14 cellular contexts compared by ENCODE assay signal in genomic region chr1:212977781-212978645, GRCh38. TPM values are rescaled to one million over a fixed set of nuclear protein-coding genes. Genes with fewer than 3 reads are reported as not detected.
A peak's percentile ranks its signal among the peaks of the same experiment; 100 is the strongest.
DNase-seq lines count a peak whose midpoint lies in the region; ATAC-seq and TF ChIP-seq lines count a peak whose summit lies in the region.
"Had no signal": no experiment of that assay in that cellular context is flagged by ENCODE, and none has a peak within 500 bp of the region (broad histone marks: within the 10 kb centered on the region; RNA-seq: fewer than 3 reads in every experiment).

No MANE protein-coding gene starts in this region.

- no peaks in the 10 kb centered on the region for H3K4me1 ChIP-seq in spleen

- H3K27me3 Mint-ChIP-seq in activated CD4-positive, alpha-beta memory T cell treated with anti-CD3 and anti-CD28 coated beads for 36 hours = peaks cover 2% of the 10 kb centered on the region
- H3K27me3 Mint-ChIP-seq: B cell had no signal

- no peaks in the 10 kb centered on the region for H3K27me3 ChIP-seq in spleen (replicated peaks in 1 of 7)

- H3K27ac ChIP-seq in spleen = no peak overlapping the region
- H3K27ac ChIP-seq: left ventricle myocardium inferior had no signal

- no peaks in the 10 kb centered on the region for H3K9me3 ChIP-seq in spleen
- H3K9me3 ChIP-seq: left ventricle myocardium inferior had no signal

- peak; percentile 34 for ATAC-seq in GM19043 (IDR thresholded peaks at IDR 0.05; ENCODE audit: low read depth, unreplicated experiment)
- ATAC-seq in HG02885 (IDR thresholded peaks at IDR 0.05; ENCODE audit: poor library complexity, unreplicated experiment) = peak; percentile 56

- H3K4me3 Mint-ChIP-seq in activated CD4-positive, alpha-beta memory T cell treated with anti-CD3 and anti-CD28 coated beads for 36 hours = no peak overlapping the region
- H3K4me3 Mint-ChIP-seq: B cell had no signal

- WGBS in spleen, 5 donors = 76 to 85% (median 79%) methylated on average over 15 to 16 of the region's 16 CpGs

- peaks cover 36% of the 10 kb centered on the region for H3K4me1 Mint-ChIP-seq in activated CD4-positive, alpha-beta memory T cell treated with anti-CD3 and anti-CD28 coated beads for 36 hours (ENCODE audit: low read depth)

- intact Hi-C loops in activated CD4-positive, alpha-beta memory T cell treated with anti-CD3 and anti-CD28 coated beads for 36 hours (cut with micrococcal nuclease) = loop anchor here (2.0 kb wide), 3 partner anchors 25 to 119 kb away; partner anchors contain the start of genes FLVCR1 and VASH2
- intact Hi-C loops in spleen (cut with DNase I; ENCODE audit: low total_unique reads) = no loop called here

- no peak overlapping the region for H3K27ac Mint-ChIP-seq in activated CD4-positive, alpha-beta memory T cell treated with anti-CD3 and anti-CD28 coated beads for 36 hours
- H3K27ac Mint-ChIP-seq: B cell had no signal

- POLR2A ChIA-PET in GM10248 (lab: Yijun Ruan, JAX) = no interaction called here
- POLR2A ChIA-PET in activated CD4-positive, alpha-beta memory T cell treated with anti-CD3 and anti-CD28 coated beads for 36 hours (lab: Charles Lee) = no interaction called here

- H3K36me3 Mint-ChIP-seq in activated CD4-positive, alpha-beta memory T cell treated with anti-CD3 and anti-CD28 coated beads for 36 hours = no peaks in the 10 kb centered on the region

- no peak for TF ChIP-seq CTCF in GM10248 (IDR thresholded peaks at IDR 0.05; ENCODE audit: control extremely low read depth, extremely low read depth, low read depth, missing control alignments)
- no peak for TF ChIP-seq CTCF in spleen (IDR thresholded peaks at IDR 0.05 in 8 of 11, conservative IDR thresholded peaks at IDR 0.05 in 3 of 11)

- no peak for TF ChIP-seq POLR2A in spleen (IDR thresholded peaks at IDR 0.05)

- CTCF ChIA-PET in GM10248 (lab: Yijun Ruan, JAX) = interaction anchor here (1.1 to 8.0 kb wide), 7 partner anchors 10 to 163 kb away, joined by 3 to 87 read pairs (median 6); no protein-coding TSS in a partner anchor
- CTCF ChIA-PET in activated CD4-positive, alpha-beta memory T cell treated with anti-CD3 and anti-CD28 coated beads for 36 hours (lab: Charles Lee) = interaction anchor here (1.7 kb wide), 1 partner anchor 9 kb away, joined by 5 read pairs; no protein-coding TSS in a partner anchor

- DNase-seq in GM10248 (ENCODE audit: extremely low spot score) (peak; percentile 67), spleen (no peak), kidney glomerular epithelial cell (lab: John Stamatoyannopoulos, UW) (no peak), NCI-H1092 treated with DMSO at 0.1 percent for 48 hours (lab: John Stamatoyannopoulos, UW) (no peak), SKM-1 (lab: John Stamatoyannopoulos, UW; ENCODE audit: unreplicated experiment) (no peak)
- peak; percentile 61 for DNase-seq in activated CD4-positive, alpha-beta memory T cell treated with anti-CD3 and anti-CD28 coated beads for 36 hours
- DNase-seq: aorta; effector CD8-positive, alpha-beta T cell; Karpas-422; left ventricle myocardium inferior; NCI-H345 had no signal

- no peak overlapping the region for H3K4me3 ChIP-seq in spleen
- H3K4me3 ChIP-seq: left ventricle myocardium inferior had no signal

- no peaks in the 10 kb centered on the region for H3K9me3 Mint-ChIP-seq in activated CD4-positive, alpha-beta memory T cell treated with anti-CD3 and anti-CD28 coated beads for 36 hours

- H3K36me3 ChIP-seq in spleen = no peaks in the 10 kb centered on the region
- H3K36me3 ChIP-seq: left ventricle myocardium inferior had no signal

RNA-seq across cellular contexts. Expression of gene VASH2, which starts 27.7 kb away (rescaled TPM):
- total RNA-seq in activated CD4-positive, alpha-beta memory T cell treated with anti-CD3 and anti-CD28 coated beads for 36 hours = under 1 TPM; 0.57 to 0.63 TPM
- total RNA-seq in spleen = 1 to 10 TPM in 5 of 7 donors, under 1 TPM in 2; 0.43 to 2.6 (median 1.2) TPM
- under 1 TPM; 0.33 to 0.52 (median 0.35) TPM for polyA plus RNA-seq in spleen
- total RNA-seq: B cell had no signal

RNA-seq across cellular contexts. Expression of gene ANGEL2, which starts 37.7 kb away (rescaled TPM):
- 10 to 100 TPM; 41.3 to 46.4 TPM for total RNA-seq in activated CD4-positive, alpha-beta memory T cell treated with anti-CD3 and anti-CD28 coated beads for 36 hours
- total RNA-seq in spleen = 10 to 100 TPM; 34.6 to 96.8 (median 55.9) TPM
- polyA plus RNA-seq in spleen = 10 to 100 TPM; 18.3 to 29.4 (median 20.3) TPM

Comparison
In these comparisons a context has a peak if more than half of its experiments do, and no peak if none do; other contexts are left out.
1. DNase-seq: peak in GM10248 (single experiment) and activated CD4-positive, alpha-beta memory T cell treated with anti-CD3 and anti-CD28 coated beads for 36 hours (single experiment); none in spleen (single experiment), kidney glomerular epithelial cell (single experiment), NCI-H1092 treated with DMSO at 0.1 percent for 48 hours (single experiment) and SKM-1 (single experiment).